Comparison of ENCODE assay signal across 1 cellular context in the genomic region with DNA sequence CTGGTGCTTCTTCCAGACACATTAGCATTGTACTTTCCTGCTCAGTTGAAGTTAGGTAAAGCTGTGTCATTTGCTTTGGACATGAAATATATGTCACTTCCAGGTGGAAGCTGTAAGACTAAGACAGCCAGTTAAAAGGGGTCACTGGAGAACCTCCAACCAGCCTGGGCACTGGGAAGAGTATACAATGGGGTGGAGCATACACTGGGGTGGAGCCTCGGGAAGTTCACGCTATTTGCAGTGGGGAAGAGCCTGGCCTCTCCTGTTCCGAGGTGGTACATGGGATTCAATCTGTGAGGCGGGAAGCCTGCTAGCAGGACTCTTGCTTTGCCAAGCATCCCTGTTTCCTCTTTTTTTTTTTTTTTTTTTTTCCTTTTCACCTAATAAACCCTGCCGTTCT.
TF ChIP-seq lines count a peak whose summit lies in the region.

No MANE protein-coding gene starts in this region.

TF ChIP-seq in WTC11, 78 proteins besides CTCF, POLR2A, EP300 and RAD21 (continued from another document):
- TF ChIP-seq, protein P1, sequence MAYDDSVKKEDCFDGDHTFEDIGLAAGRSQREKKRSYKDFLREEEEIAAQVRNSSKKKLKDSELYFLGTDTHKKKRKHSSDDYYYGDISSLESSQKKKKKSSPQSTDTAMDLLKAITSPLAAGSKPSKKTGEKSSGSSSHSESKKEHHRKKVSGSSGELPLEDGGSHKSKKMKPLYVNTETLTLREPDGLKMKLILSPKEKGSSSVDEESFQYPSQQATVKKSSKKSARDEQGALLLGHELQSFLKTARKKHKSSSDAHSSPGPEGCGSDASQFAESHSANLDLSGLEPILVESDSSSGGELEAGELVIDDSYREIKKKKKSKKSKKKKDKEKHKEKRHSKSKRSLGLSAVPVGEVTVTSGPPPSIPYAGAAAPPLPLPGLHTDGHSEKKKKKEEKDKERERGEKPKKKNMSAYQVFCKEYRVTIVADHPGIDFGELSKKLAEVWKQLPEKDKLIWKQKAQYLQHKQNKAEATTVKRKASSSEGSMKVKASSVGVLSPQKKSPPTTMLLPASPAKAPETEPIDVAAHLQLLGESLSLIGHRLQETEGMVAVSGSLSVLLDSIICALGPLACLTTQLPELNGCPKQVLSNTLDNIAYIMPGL (CRISPR knock-in tag; IDR thresholded peaks at IDR 0.05) = no peak
- no peak for TF ChIP-seq E2F4 (CRISPR knock-in tag; IDR thresholded peaks at IDR 0.05; ENCODE audit: borderline replicate concordance, low read depth)
- no peak for TF ChIP-seq NR1H2 (CRISPR knock-in tag; IDR thresholded peaks at IDR 0.05)
- no peak for TF ChIP-seq ESRRA (CRISPR knock-in tag; IDR thresholded peaks at IDR 0.05; ENCODE audit: borderline replicate concordance)
- TF ChIP-seq ZNF317 (CRISPR knock-in tag; IDR thresholded peaks at IDR 0.05; ENCODE audit: borderline replicate concordance, low read depth) = no peak
- no peak for TF ChIP-seq FOXK1 (CRISPR knock-in tag; IDR thresholded peaks at IDR 0.05)
- TF ChIP-seq TEAD4 (CRISPR knock-in tag; IDR thresholded peaks at IDR 0.05) = no peak
- no peak for TF ChIP-seq NFATC4 (CRISPR knock-in tag; IDR thresholded peaks at IDR 0.05)
- no peak for TF ChIP-seq ETV6 (CRISPR knock-in tag; IDR thresholded peaks at IDR 0.05)
- no peak for TF ChIP-seq ATF1 (CRISPR knock-in tag; IDR thresholded peaks at IDR 0.05)
- no peak for TF ChIP-seq ATF6 (CRISPR knock-in tag; IDR thresholded peaks at IDR 0.05)
- TF ChIP-seq MAX (CRISPR knock-in tag; IDR thresholded peaks at IDR 0.05) = no peak
